28 cellular contexts compared by ENCODE assay signal in genomic region chr1:29585656-29586055, GRCh38.
"Had no signal": no experiment of that assay in that cellular context is flagged by ENCODE, and none has a peak within 500 bp of the region (broad histone marks: within the 10 kb centered on the region; RNA-seq: fewer than 3 reads in every experiment).

No MANE protein-coding gene starts in this region.

- H3K27ac Mint-ChIP-seq: activated CD4-positive, alpha-beta memory T cell treated with anti-CD3 and anti-CD28 coated beads for 36 hours; activated CD4-positive, alpha-beta T cell treated with anti-CD3 and anti-CD28 coated beads for 36 hours; activated CD4-positive, alpha-beta T cell treated with anti-CD3 and anti-CD28 coated beads, Interleukin-2, amount 10 ng/mL, durations not matched to agents 24 days and 14 days; activated CD8-positive, alpha-beta T cell treated with anti-CD3 and anti-CD28 coated beads, Interleukin-2, amount 10 ng/mL, durations not matched to agents 7 days and 5 days; activated naive CD4-positive, alpha-beta T cell treated with anti-CD3 and anti-CD28 coated beads for 36 hours; activated naive CD4-positive, alpha-beta T cell treated with anti-CD3 and anti-CD28 coated beads, Interleukin-2, amount 50 U/mL, for 72 hours; activated naive CD8-positive, alpha-beta T cell treated with anti-CD3 and anti-CD28 coated beads, Interleukin-2, amount 10 ng/mL, durations not matched to agents 7 days and 5 days; activated T-helper 17 cell treated with anti-CD3 and anti-CD28 coated beads, Interleukin-2, amount 50 U/mL, for 72 hours; effector memory CD8-positive, alpha-beta T cell had no signal

- DNase-seq: activated CD4-positive, alpha-beta memory T cell treated with anti-CD3 and anti-CD28 coated beads for 36 hours; activated CD4-positive, alpha-beta T cell treated with anti-CD3 and anti-CD28 coated beads for 36 hours; activated CD4-positive, alpha-beta T cell treated with anti-CD3 and anti-CD28 coated beads, Interleukin-2, amount 10 ng/mL, durations not matched to agents 24 days and 14 days; activated CD4-positive, CD25-positive, alpha-beta regulatory T cell; activated CD4-positive, CD25-positive, alpha-beta regulatory T cell treated with anti-CD3 and anti-CD28 coated beads, Interleukin-2, amount 50 U/mL, for 72 hours; activated CD8-positive, alpha-beta T cell treated with anti-CD3 and anti-CD28 coated beads, Interleukin-2, amount 10 ng/mL, durations not matched to agents 7 days and 5 days; activated effector memory CD4-positive, alpha-beta T cell treated with Interleukin-2 at 50 U/mL for 16 hours; activated naive CD4-positive, alpha-beta T cell treated with anti-CD3 and anti-CD28 coated beads for 36 hours; activated naive CD8-positive, alpha-beta T cell treated with anti-CD3 and anti-CD28 coated beads, Interleukin-2, amount 10 ng/mL, durations not matched to agents 7 days and 5 days; activated T-cell treated with anti-CD3 and anti-CD28 coated beads, Interleukin-2, amount 50 U/mL, for 4 hours; cortex of kidney; dermis blood vessel endothelial cell; effector CD4-positive, alpha-beta T cell; effector memory CD8-positive, alpha-beta T cell; esophagus squamous epithelium; foreskin melanocyte; heart right ventricle; T-helper 1 cell; T-helper 2 cell had no signal

- H3K4me3 ChIP-seq: ascending aorta, breast epithelium, esophagus squamous epithelium, gastroesophageal sphincter, heart right ventricle had no signal

- H3K36me3 ChIP-seq: ascending aorta, breast epithelium, esophagus squamous epithelium, gastroesophageal sphincter, heart right ventricle had no signal

- H3K4me1 Mint-ChIP-seq: activated CD4-positive, alpha-beta T cell treated with anti-CD3 and anti-CD28 coated beads for 36 hours; activated CD4-positive, alpha-beta T cell treated with anti-CD3 and anti-CD28 coated beads, Interleukin-2, amount 10 ng/mL, durations not matched to agents 24 days and 14 days; activated naive CD8-positive, alpha-beta T cell treated with anti-CD3 and anti-CD28 coated beads, Interleukin-2, amount 10 ng/mL, durations not matched to agents 7 days and 5 days; activated T-helper 17 cell treated with anti-CD3 and anti-CD28 coated beads, Interleukin-2, amount 50 U/mL, for 72 hours; central memory CD8-positive, alpha-beta T cell had no signal

- H3K9me3 Mint-ChIP-seq: central memory CD8-positive, alpha-beta T cell; effector memory CD8-positive, alpha-beta T cell had no signal

- H3K4me3 Mint-ChIP-seq: activated CD4-positive, alpha-beta memory T cell treated with anti-CD3 and anti-CD28 coated beads for 36 hours; activated CD4-positive, alpha-beta T cell treated with anti-CD3 and anti-CD28 coated beads for 36 hours; activated CD4-positive, alpha-beta T cell treated with anti-CD3 and anti-CD28 coated beads, Interleukin-2, amount 10 ng/mL, durations not matched to agents 24 days and 14 days; activated CD8-positive, alpha-beta T cell treated with anti-CD3 and anti-CD28 coated beads, Interleukin-2, amount 10 ng/mL, durations not matched to agents 7 days and 5 days; activated naive CD4-positive, alpha-beta T cell treated with anti-CD3 and anti-CD28 coated beads for 36 hours; activated naive CD8-positive, alpha-beta T cell treated with anti-CD3 and anti-CD28 coated beads, Interleukin-2, amount 10 ng/mL, durations not matched to agents 7 days and 5 days; activated T-cell treated with anti-CD3 and anti-CD28 coated beads, Interleukin-2, amount 50 U/mL, for 4 hours; activated T-helper 17 cell treated with anti-CD3 and anti-CD28 coated beads, Interleukin-2, amount 50 U/mL, for 72 hours; brain; central memory CD8-positive, alpha-beta T cell; effector memory CD8-positive, alpha-beta T cell had no signal

- H3K27ac ChIP-seq: ascending aorta, breast epithelium, esophagus squamous epithelium, gastroesophageal sphincter, heart right ventricle had no signal

- FAIRE-seq: endometrium, endothelial cell of umbilical vein had no signal

- H3K27me3 ChIP-seq: ascending aorta had no signal

- ATAC-seq: activated CD4-positive, alpha-beta T cell treated with anti-CD3 and anti-CD28 coated beads for 36 hours; activated CD8-positive, alpha-beta T cell treated with anti-CD3 and anti-CD28 coated beads, Interleukin-2, amount 10 ng/mL, durations not matched to agents 7 days and 5 days; activated naive CD4-positive, alpha-beta T cell treated with anti-CD3 and anti-CD28 coated beads, Interleukin-2, amount 50 U/mL, for 72 hours; activated T-cell treated with anti-CD3 and anti-CD28 coated beads, Interleukin-2, amount 50 U/mL, for 4 hours; activated T-helper 17 cell treated with anti-CD3 and anti-CD28 coated beads, Interleukin-2, amount 50 U/mL, for 72 hours; effector memory CD8-positive, alpha-beta T cell; gastroesophageal sphincter; heart right ventricle had no signal

- H3K9me3 ChIP-seq: ascending aorta, breast epithelium, esophagus squamous epithelium had no signal

- H3K4me1 ChIP-seq: ascending aorta, breast epithelium, gastroesophageal sphincter, heart right ventricle had no signal

- H3K36me3 Mint-ChIP-seq: activated CD4-positive, alpha-beta memory T cell treated with anti-CD3 and anti-CD28 coated beads for 36 hours; activated naive CD4-positive, alpha-beta T cell treated with anti-CD3 and anti-CD28 coated beads, Interleukin-2, amount 50 U/mL, for 72 hours; activated naive CD8-positive, alpha-beta T cell treated with anti-CD3 and anti-CD28 coated beads, Interleukin-2, amount 10 ng/mL, durations not matched to agents 7 days and 5 days; brain had no signal
